8 cellular contexts compared by ENCODE assay signal in genomic region chr9:36154213-36154952, GRCh38. TPM values are rescaled to one million over a fixed set of nuclear protein-coding genes. Genes with fewer than 3 reads are reported as not detected.
A peak's percentile ranks its signal among the peaks of the same experiment; 100 is the strongest.
DNase-seq lines count a peak whose midpoint lies in the region; ATAC-seq and TF ChIP-seq lines count a peak whose summit lies in the region.

No MANE protein-coding gene starts in this region.

- no peak overlapping the region for H3K4me3 ChIP-seq in duodenal mucosa (ENCODE audit: low read depth in 1 of 2, low read length in 2 of 2)
- H3K4me3 ChIP-seq in muscle layer of duodenum (ENCODE audit: low read depth in 1 of 2, low read length in 2 of 2) = peak overlapping the region in 1 of 2 donors; percentile 38
- H3K4me3 ChIP-seq in vagina = no peak overlapping the region

- TF ChIP-seq CTCF in vagina (IDR thresholded peaks at IDR 0.05) = no peak

- ATAC-seq in HG03095 (IDR thresholded peaks at IDR 0.05; ENCODE audit: unreplicated experiment) (no peak), GM19463 (IDR thresholded peaks at IDR 0.05; ENCODE audit: unreplicated experiment) (no peak)

- in situ Hi-C loops in Caki2 (cut with HindIII; ENCODE audit: low pct_unique_long_range_greater_than_20kb, low sequenced_read_pairs) = no loop called here

- no peak for TF ChIP-seq POLR2A in vagina (IDR thresholded peaks at IDR 0.05)

- intact Hi-C loops in vagina (cut with DNase I) = no loop called here

- H3K36me3 ChIP-seq in duodenal mucosa (ENCODE audit: control insufficient read depth in 1 of 2, insufficient read depth in 2 of 2, low read length in 2 of 2) (peaks cover 4 to 8% of the 10 kb centered on the region in 2 donors), muscle layer of duodenum (ENCODE audit: control insufficient read depth in 1 of 2, insufficient read depth in 2 of 2, low read length in 2 of 2) (peaks cover 5 to 10% of the 10 kb centered on the region in 2 donors), vagina (peaks cover 0 to 6% of the 10 kb centered on the region in 2 donors)

- H3K9ac ChIP-seq in duodenal mucosa (ENCODE audit: low read depth in 1 of 2, low read length in 2 of 2) = no peak overlapping the region

- H3K9me3 ChIP-seq in duodenal mucosa (ENCODE audit: control insufficient read depth in 1 of 2, low read length in 2 of 2) (peaks cover 0 to 3% of the 10 kb centered on the region in 2 donors), muscle layer of duodenum (ENCODE audit: control insufficient read depth in 1 of 2, low read length in 2 of 2) (no peaks in the 10 kb centered on the region), vagina (no peaks in the 10 kb centered on the region)

- peak overlapping the region; percentile 46 for H3K27ac ChIP-seq in duodenal mucosa (ENCODE audit: low read depth, low read length)
- H3K27ac ChIP-seq in muscle layer of duodenum (ENCODE audit: low read length) = peak overlapping the region; percentile 82
- H3K27ac ChIP-seq in vagina = peak overlapping the region; percentile 83

- H3K27me3 ChIP-seq in duodenal mucosa (ENCODE audit: control insufficient read depth in 1 of 2, insufficient read depth in 2 of 2, low read length in 2 of 2) = no peaks in the 10 kb centered on the region
- H3K27me3 ChIP-seq in muscle layer of duodenum (ENCODE audit: low read depth, low read length) = no peaks in the 10 kb centered on the region
- no peaks in the 10 kb centered on the region for H3K27me3 ChIP-seq in vagina

- DNase-seq in Caki2 (ENCODE audit: low read depth) (peak; percentile 68), NOMO-1 treated with dmso at 0.1 percent for 144 hours (lab: John Stamatoyannopoulos, UW; ENCODE audit: unreplicated experiment) (peak; percentile 65), vagina (ENCODE audit: extremely low spot score in 2 of 2) (no peak)
- no peak for DNase-seq in NK-92 treated with Interleukin-12 subunit alpha and Interleukin-12 subunit beta, amount 100 ng/mL, for 24 hours (lab: John Stamatoyannopoulos, UW)

- peaks cover 12 to 34% of the 10 kb centered on the region in 2 donors for H3K4me1 ChIP-seq in duodenal mucosa (ENCODE audit: control insufficient read depth in 1 of 2, insufficient read depth in 2 of 2, low read length in 2 of 2)
- H3K4me1 ChIP-seq in muscle layer of duodenum (ENCODE audit: control insufficient read depth in 1 of 2, insufficient read depth in 2 of 2, low read length in 2 of 2) = peaks cover 13 to 62% of the 10 kb centered on the region in 2 donors
- H3K4me1 ChIP-seq in vagina = peaks cover 12% of the 10 kb centered on the region

RNA-seq across cellular contexts. Expression of gene CCIN, which starts 14.8 kb away (rescaled TPM):
- total RNA-seq in Caki2 (2014; rRNA removed; shearing (Covaris generic); ENCODE audit: low replicate concordance) = not detected in 2 replicates
- total RNA-seq in vagina = not detected

RNA-seq across cellular contexts. Expression of gene GLIPR2, which starts 17.9 kb away (rescaled TPM):
- 19.1 and 25.7 TPM in 2 replicates for total RNA-seq in Caki2 (2014; rRNA removed; shearing (Covaris generic); ENCODE audit: low replicate concordance)
- total RNA-seq in vagina = 34.9 TPM

RNA-seq across cellular contexts. Expression of gene CLTA, which starts 36.3 kb away (rescaled TPM):
- total RNA-seq in Caki2 (2014; rRNA removed; shearing (Covaris generic); ENCODE audit: low replicate concordance) = 412 and 447 TPM in 2 replicates
- 199 TPM for total RNA-seq in vagina

Comparison
In these comparisons a context has a peak if more than half of its experiments do, and no peak if none do; other contexts are left out.
1. DNase-seq: peak in Caki2 (single experiment) and NOMO-1 treated with dmso at 0.1 percent for 144 hours (single experiment); none in vagina (0 of 2) and NK-92 treated with Interleukin-12 subunit alpha and Interleukin-12 subunit beta, amount 100 ng/mL, for 24 hours (single experiment).
2. Peak in every context shown above with its lines, with median percentiles within 50 percentile points of each other: H3K27ac ChIP-seq.